In genomic region chr1:23530089-23530749, GRCh38 we compare ENCODE assay signal across 8 cellular contexts. TPM values are rescaled to one million over a fixed set of nuclear protein-coding genes. Genes with fewer than 3 reads are reported as not detected.
DNase-seq lines count a peak whose midpoint lies in the region; ATAC-seq, FAIRE-seq and TF ChIP-seq lines count a peak whose summit lies in the region.

No MANE protein-coding gene starts in this region.

- H3K4me3 Mint-ChIP-seq in CD4-positive, alpha-beta memory T cell = peak overlapping the region; percentile 79 to 93 (median 85)
- H3K4me3 Mint-ChIP-seq in activated T-cell treated with anti-CD3 and anti-CD28 coated beads, Interleukin-2, amount 50 U/mL, for 72 hours = peak overlapping the region; percentile 85 to 91

- POLR2A ChIA-PET in CD4-positive, alpha-beta memory T cell (lab: Charles Lee; ENCODE audit: partially characterized antibody) = interaction anchor here (1.3 to 11.2 kb wide), 12 partner anchors 10 to 186 kb away, joined by 3 to 135 read pairs (median 22); partner anchors contain the start of genes ASAP3, HNRNPR and RPL11
- POLR2A ChIA-PET in HepG2 (lab: Yijun Ruan, JAX) = interaction anchor here (1.0 kb wide), 1 partner anchor 186 kb away, joined by 4 read pairs; the partner anchor contains the start of gene HNRNPR

- TF ChIP-seq POLR2A in HepG2 (IDR thresholded peaks at IDR 0.05; ENCODE audit: insufficient read depth in 1 of 2, low read depth in 2 of 2, low read length in 2 of 2) = no peak

- H3K9ac ChIP-seq in HepG2 (ENCODE audit: insufficient read depth, low read depth, low read length) = peak overlapping the region; percentile 65

- in situ Hi-C loops in HepG2 (cut with HindIII; ENCODE audit: extremely low pct_ligation_motif_present, low pct_unique_long_range_greater_than_20kb) = loop anchor here (5.0 to 10.0 kb wide), 2 partner anchors 33 to 185 kb away; partner anchors contain the start of gene HNRNPR

- H3K4me2 ChIP-seq in HepG2 (ENCODE audit: low read depth, low read length) = peak overlapping the region; percentile 90

- no peaks in the 10 kb centered on the region for H3K79me2 ChIP-seq in HepG2 (ENCODE audit: insufficient read depth, low read length)

- intact Hi-C loops in CD4-positive, alpha-beta memory T cell (cut with micrococcal nuclease) = loop anchor here (2.0 kb wide), 2 partner anchors 29 to 33 kb away; partner anchors contain the start of gene ID3
- intact Hi-C loops in HepG2 (cut with micrococcal nuclease; ENCODE audit: unreplicated experiment) = loop anchor here (10.0 kb wide), 1 partner anchor 165 kb away; the partner anchor contains the start of gene ZNF436
- intact Hi-C loops in upper lobe of right lung (cut with DNase I) = no loop called here

- H3K27ac Mint-ChIP-seq in CD4-positive, alpha-beta memory T cell = peak overlapping the region in 5 of 7 donors; percentile 36 to 97 (median 93)
- no peak overlapping the region for H3K27ac Mint-ChIP-seq in activated T-cell treated with anti-CD3 and anti-CD28 coated beads, Interleukin-2, amount 50 U/mL, for 72 hours

- H3K27ac ChIP-seq in CD4-positive, alpha-beta memory T cell (ENCODE audit: low read depth, low read length) = peak overlapping the region; percentile 60
- H3K27ac ChIP-seq in HepG2 (ENCODE audit: extremely low read length, insufficient read depth, low read length) (no peak overlapping the region), upper lobe of right lung (no peak overlapping the region)

- TF ChIP-seq RAD21 in HepG2 (CRISPR knock-in tag; IDR thresholded peaks at IDR 0.05) = no peak

- no TSS peak for BruUV-seq in HepG2 (replicated peaks; lab: Mats Ljungman, UMichigan)

- TF ChIP-seq CTCF in HepG2 (CRISPR knock-in tag; IDR thresholded peaks at IDR 0.05) (no peak), upper lobe of right lung (IDR thresholded peaks at IDR 0.05) (no peak)

- H4K20me1 ChIP-seq in HepG2 (ENCODE audit: insufficient read depth, low read length) = no peaks in the 10 kb centered on the region

- H3K9me3 Mint-ChIP-seq in CD4-positive, alpha-beta memory T cell = peaks cover 0 to 3% (median 0%) of the 10 kb centered on the region in 8 donors
- H3K9me3 Mint-ChIP-seq in activated T-cell treated with anti-CD3 and anti-CD28 coated beads, Interleukin-2, amount 50 U/mL, for 72 hours = no peaks in the 10 kb centered on the region

- no peaks in the 10 kb centered on the region for H3K36me3 ChIP-seq in CD4-positive, alpha-beta memory T cell (ENCODE audit: insufficient read depth, low read length)
- H3K36me3 ChIP-seq in HepG2 (replicated peaks in 1 of 2; ENCODE audit: control insufficient read depth in 1 of 2, insufficient read depth in 2 of 2, low read length in 2 of 2) (no peaks in the 10 kb centered on the region), upper lobe of right lung (no peaks in the 10 kb centered on the region)

- H3K27me3 ChIP-seq in CD4-positive, alpha-beta memory T cell (ENCODE audit: insufficient read depth, low read length) = no peaks in the 10 kb centered on the region
- H3K27me3 ChIP-seq in HepG2 (ENCODE audit: control insufficient read depth in 1 of 2, insufficient read depth in 2 of 2, low read length in 2 of 2) (no peaks in the 10 kb centered on the region), upper lobe of right lung (no peaks in the 10 kb centered on the region)

- no peak for FAIRE-seq in HepG2 (lab: Jason Lieb, UNC)

- peaks cover 84% of the 10 kb centered on the region for H3K4me1 ChIP-seq in CD4-positive, alpha-beta memory T cell (ENCODE audit: insufficient read depth, low read length)
- H3K4me1 ChIP-seq in HepG2 (ENCODE audit: insufficient read depth, low read length) (peaks cover 81% of the 10 kb centered on the region), upper lobe of right lung (peaks cover 50% of the 10 kb centered on the region)

- H3K27me3 Mint-ChIP-seq in CD4-positive, alpha-beta memory T cell = no peaks in the 10 kb centered on the region
- peaks cover 6% of the 10 kb centered on the region for H3K27me3 Mint-ChIP-seq in activated T-cell treated with anti-CD3 and anti-CD28 coated beads, Interleukin-2, amount 50 U/mL, for 72 hours (ENCODE audit: low read depth)

- CTCF ChIA-PET in CD4-positive, alpha-beta memory T cell (lab: Charles Lee; ENCODE audit: partially characterized antibody) = interaction anchor here (1.5 to 30.3 kb wide), 4 partner anchors 8 to 108 kb away, joined by 5 to 924 read pairs (median 82); no protein-coding TSS in a partner anchor
- CTCF ChIA-PET in HepG2 (lab: Yijun Ruan, JAX; ENCODE audit: low intra/inter-chr PET ratio, low total read pairs) = no interaction called here

- no peaks in the 10 kb centered on the region for H3K36me3 Mint-ChIP-seq in CD4-positive, alpha-beta memory T cell
- peaks cover 1 to 3% of the 10 kb centered on the region in 2 donors for H3K36me3 Mint-ChIP-seq in activated T-cell treated with anti-CD3 and anti-CD28 coated beads, Interleukin-2, amount 50 U/mL, for 72 hours (ENCODE audit: insufficient read depth in 2 of 2)

- H2AFZ ChIP-seq in HepG2 (ENCODE audit: low read length) = no peak overlapping the region

- DNase-seq in CD4-positive, alpha-beta memory T cell = no peak
- peak; percentile 48 to 53 for DNase-seq in activated T-cell treated with anti-CD3 and anti-CD28 coated beads, Interleukin-2, amount 50 U/mL, for 72 hours
- DNase-seq in HepG2 (ENCODE audit: low spot score) (no peak), upper lobe of right lung (no peak), SKM-1 (lab: John Stamatoyannopoulos, UW; ENCODE audit: unreplicated experiment) (no peak)

- H3K4me1 Mint-ChIP-seq in CD4-positive, alpha-beta memory T cell = peaks cover 65 to 90% (median 81%) of the 10 kb centered on the region in 4 donors
- peaks cover 77% of the 10 kb centered on the region for H3K4me1 Mint-ChIP-seq in activated T-cell treated with anti-CD3 and anti-CD28 coated beads, Interleukin-2, amount 50 U/mL, for 72 hours (ENCODE audit: low read depth)

- no peaks in the 10 kb centered on the region for H3K9me3 ChIP-seq in CD4-positive, alpha-beta memory T cell (ENCODE audit: control insufficient read depth in 1 of 2, low read length in 2 of 2)
- no peaks in the 10 kb centered on the region for H3K9me3 ChIP-seq in HepG2 (ENCODE audit: low read length)
- no peaks in the 10 kb centered on the region for H3K9me3 ChIP-seq in upper lobe of right lung

- H3K4me3 ChIP-seq in CD4-positive, alpha-beta memory T cell (ENCODE audit: low read length in 2 of 2) = peak overlapping the region; percentile 40 to 64
- H3K4me3 ChIP-seq in HepG2 (replicated peaks in 1 of 3; ENCODE audit: insufficient read depth in 1 of 3, low read depth in 2 of 3, low read length in 3 of 3) (peak overlapping the region; percentile 75 to 83 (median 77)), upper lobe of right lung (peak overlapping the region; percentile 52)

- 0% methylated on average over 8 of the region's 23 CpGs for WGBS in HepG2 (ENCODE audit: low lambda C conversion rate)

- peak; percentile 8 for ATAC-seq in HG02885 (IDR thresholded peaks at IDR 0.05; ENCODE audit: poor library complexity, unreplicated experiment)
- ATAC-seq in activated T-cell treated with anti-CD3 and anti-CD28 coated beads, Interleukin-2, amount 50 U/mL, for 72 hours (replicated peaks in 1 of 2) = peak; percentile 21 to 25
- peak; percentile 44 for ATAC-seq in HepG2
- ATAC-seq in upper lobe of right lung = no peak
- ATAC-seq in GM21526 (IDR thresholded peaks at IDR 0.05; ENCODE audit: low FRiP score, unreplicated experiment) = no peak
- ATAC-seq in HG02759 (IDR thresholded peaks at IDR 0.05; ENCODE audit: unreplicated experiment) = no peak

- TF ChIP-seq EP300 in HepG2 (IDR thresholded peaks at IDR 0.05; ENCODE audit: low read depth in 2 of 2, low read length in 2 of 2) (no peak), HepG2 (CRISPR knock-in tag; IDR thresholded peaks at IDR 0.05; ENCODE audit: borderline replicate concordance) (no peak)

RNA-seq across cellular contexts. Expression of gene E2F2, which starts 0.8 kb away (rescaled TPM):
- total RNA-seq in CD4-positive, alpha-beta memory T cell = 1 to 10 TPM; 1.1 to 1.2 TPM
- polyA plus RNA-seq in CD4-positive, alpha-beta memory T cell = 1 to 10 TPM in 1 of 2 donors, under 1 TPM in 1; 0.69 to 1.1 TPM
- total RNA-seq in activated T-cell treated with anti-CD3 and anti-CD28 coated beads, Interleukin-2, amount 50 U/mL, for 72 hours = 10 to 100 TPM; 19.9 to 24.7 TPM
- total RNA-seq in HepG2 (2016; rRNA removed; fragmentation: Illumina TruSeq; extraction: Trizol) = 5.7 and 6.6 TPM in 2 replicates
- 1.1 and 1.3 TPM in 2 replicates for total RNA-seq in HepG2 (2016; cell fraction: cytosol; rRNA removed; fragmentation: Illumina TruSeq; extraction: Trizol; ENCODE audit: low read depth)
- 4.9 and 6.0 TPM in 2 replicates for total RNA-seq in HepG2 (2016; cell fraction: insoluble cytoplasmic fraction; rRNA removed; fragmentation: Illumina TruSeq; extraction: Trizol)
- 2.6 TPM in 2 replicates for total RNA-seq in HepG2 (2016; cell fraction: membrane; rRNA removed; fragmentation: Illumina TruSeq; extraction: Trizol)
- 5.1 and 7.1 TPM in 2 replicates for total RNA-seq in HepG2 (2016; cell fraction: nucleus; rRNA removed; fragmentation: Illumina TruSeq; extraction: Trizol)
- polyA plus RNA-seq in HepG2 (2011; rRNA removed) = 0.50 and 0.65 TPM in 2 replicates
- 0.29 and 0.35 TPM in 2 replicates for polyA plus RNA-seq in HepG2 (2011; cell fraction: cytosol; rRNA removed)
- polyA plus RNA-seq in HepG2 (2011; cell fraction: nucleus; rRNA removed) = 1.9 TPM in 2 replicates
- 0.63 and 1.4 TPM in 2 replicates for polyA plus RNA-seq in HepG2 (2012)
- 0.24 and 0.26 TPM in 2 replicates for polyA plus RNA-seq in HepG2 (2016; cell fraction: cytosol; fragmentation: Illumina TruSeq; extraction: Trizol; ENCODE audit: low read depth)
- 3.4 and 4.2 TPM in 2 replicates for polyA plus RNA-seq in HepG2 (2016; cell fraction: insoluble cytoplasmic fraction; fragmentation: Illumina TruSeq; extraction: Trizol; ENCODE audit: low read depth)
- polyA plus RNA-seq in HepG2 (2016; cell fraction: membrane; fragmentation: Illumina TruSeq; extraction: Trizol; ENCODE audit: low read depth) = 0.62 and 0.69 TPM in 2 replicates
- polyA plus RNA-seq in HepG2 (2016; cell fraction: nucleus; fragmentation: Illumina TruSeq; extraction: Trizol; ENCODE audit: insufficient read depth, low read depth) = 12.8 and 14.2 TPM in 2 replicates
- 1.8 and 19.5 TPM in 2 replicates for polyA minus RNA-seq in HepG2 (2011; rRNA and poly(A)+ RNA removed; ENCODE audit: low replicate concordance)
- 0.79 and 1.1 TPM in 2 replicates for polyA minus RNA-seq in HepG2 (2011; cell fraction: cytosol; rRNA and poly(A)+ RNA removed)
- 0.87 and 1.3 TPM in 2 replicates for polyA minus RNA-seq in HepG2 (2011; cell fraction: nucleus; rRNA and poly(A)+ RNA removed)
- 0.32 TPM for total RNA-seq in upper lobe of right lung

RNA-seq across cellular contexts. Expression of gene ID3, which starts 29.1 kb away (rescaled TPM):
- 10 to 100 TPM; 89.6 to 98.0 TPM for total RNA-seq in CD4-positive, alpha-beta memory T cell
- polyA plus RNA-seq in CD4-positive, alpha-beta memory T cell = 10 to 100 TPM in 1 of 2 donors, 1 to 10 TPM in 1; 8.9 to 20.1 TPM
- total RNA-seq in activated T-cell treated with anti-CD3 and anti-CD28 coated beads, Interleukin-2, amount 50 U/mL, for 72 hours = 10 to 100 TPM; 32.3 to 37.2 TPM
- total RNA-seq in HepG2 (2016; rRNA removed; fragmentation: Illumina TruSeq; extraction: Trizol) = 67.8 and 115 TPM in 2 replicates
- 119 and 126 TPM in 2 replicates for total RNA-seq in HepG2 (2016; cell fraction: cytosol; rRNA removed; fragmentation: Illumina TruSeq; extraction: Trizol; ENCODE audit: low read depth)
- 65.6 and 120 TPM in 2 replicates for total RNA-seq in HepG2 (2016; cell fraction: insoluble cytoplasmic fraction; rRNA removed; fragmentation: Illumina TruSeq; extraction: Trizol)
- 79.8 and 82.4 TPM in 2 replicates for total RNA-seq in HepG2 (2016; cell fraction: membrane; rRNA removed; fragmentation: Illumina TruSeq; extraction: Trizol)
- 82.3 and 85.6 TPM in 2 replicates for total RNA-seq in HepG2 (2016; cell fraction: nucleus; rRNA removed; fragmentation: Illumina TruSeq; extraction: Trizol)
- polyA plus RNA-seq in HepG2 (2011; rRNA removed) = 34.9 and 64.8 TPM in 2 replicates
- polyA plus RNA-seq in HepG2 (2011; cell fraction: cytosol; rRNA removed) = 40.3 and 106 TPM in 2 replicates
- polyA plus RNA-seq in HepG2 (2011; cell fraction: nucleus; rRNA removed) = 50.4 and 124 TPM in 2 replicates
- polyA plus RNA-seq in HepG2 (2012) = 19.1 and 19.4 TPM in 2 replicates
- 19.4 and 20.9 TPM in 2 replicates for polyA plus RNA-seq in HepG2 (2016; cell fraction: cytosol; fragmentation: Illumina TruSeq; extraction: Trizol; ENCODE audit: low read depth)
- 67.3 and 67.6 TPM in 2 replicates for polyA plus RNA-seq in HepG2 (2016; cell fraction: insoluble cytoplasmic fraction; fragmentation: Illumina TruSeq; extraction: Trizol; ENCODE audit: low read depth)
- 27.8 and 28.9 TPM in 2 replicates for polyA plus RNA-seq in HepG2 (2016; cell fraction: membrane; fragmentation: Illumina TruSeq; extraction: Trizol; ENCODE audit: low read depth)
- 106 and 110 TPM in 2 replicates for polyA plus RNA-seq in HepG2 (2016; cell fraction: nucleus; fragmentation: Illumina TruSeq; extraction: Trizol; ENCODE audit: insufficient read depth, low read depth)
- 66.2 and 315 TPM in 2 replicates for polyA minus RNA-seq in HepG2 (2011; rRNA and poly(A)+ RNA removed; ENCODE audit: low replicate concordance)
- 18.4 and 43.5 TPM in 2 replicates for polyA minus RNA-seq in HepG2 (2011; cell fraction: cytosol; rRNA and poly(A)+ RNA removed)
- 53.5 and 115 TPM in 2 replicates for polyA minus RNA-seq in HepG2 (2011; cell fraction: nucleus; rRNA and poly(A)+ RNA removed)
- total RNA-seq in upper lobe of right lung = 242 TPM

RNA-seq across cellular contexts. Expression of gene ASAP3, which starts 46.2 kb away (rescaled TPM):
- total RNA-seq in CD4-positive, alpha-beta memory T cell = 1 to 10 TPM; 1.2 to 1.4 TPM
- polyA plus RNA-seq in CD4-positive, alpha-beta memory T cell = 1 to 10 TPM in 1 of 2 donors, under 1 TPM in 1; 0.73 to 1.4 TPM
- 1 to 10 TPM in 1 of 2 donors, under 1 TPM in 1; 0.51 to 1.0 TPM for total RNA-seq in activated T-cell treated with anti-CD3 and anti-CD28 coated beads, Interleukin-2, amount 50 U/mL, for 72 hours
- 28.6 and 37.0 TPM in 2 replicates for total RNA-seq in HepG2 (2016; rRNA removed; fragmentation: Illumina TruSeq; extraction: Trizol)
- total RNA-seq in HepG2 (2016; cell fraction: cytosol; rRNA removed; fragmentation: Illumina TruSeq; extraction: Trizol; ENCODE audit: low read depth) = 2.7 and 3.4 TPM in 2 replicates
- 22.9 and 36.7 TPM in 2 replicates for total RNA-seq in HepG2 (2016; cell fraction: insoluble cytoplasmic fraction; rRNA removed; fragmentation: Illumina TruSeq; extraction: Trizol)
- 11.2 and 12.2 TPM in 2 replicates for total RNA-seq in HepG2 (2016; cell fraction: membrane; rRNA removed; fragmentation: Illumina TruSeq; extraction: Trizol)
- total RNA-seq in HepG2 (2016; cell fraction: nucleus; rRNA removed; fragmentation: Illumina TruSeq; extraction: Trizol) = 38.3 and 42.3 TPM in 2 replicates
- 32.6 and 39.4 TPM in 2 replicates for polyA plus RNA-seq in HepG2 (2011; rRNA removed)
- 15.0 and 17.0 TPM in 2 replicates for polyA plus RNA-seq in HepG2 (2011; cell fraction: cytosol; rRNA removed)
- polyA plus RNA-seq in HepG2 (2011; cell fraction: nucleus; rRNA removed) = 159 and 182 TPM in 2 replicates
- 11.8 and 19.4 TPM in 2 replicates for polyA plus RNA-seq in HepG2 (2012)
- polyA plus RNA-seq in HepG2 (2016; cell fraction: cytosol; fragmentation: Illumina TruSeq; extraction: Trizol; ENCODE audit: low read depth) = 1.9 and 2.7 TPM in 2 replicates
- 17.8 and 23.3 TPM in 2 replicates for polyA plus RNA-seq in HepG2 (2016; cell fraction: insoluble cytoplasmic fraction; fragmentation: Illumina TruSeq; extraction: Trizol; ENCODE audit: low read depth)
- polyA plus RNA-seq in HepG2 (2016; cell fraction: membrane; fragmentation: Illumina TruSeq; extraction: Trizol; ENCODE audit: low read depth) = 5.9 and 6.1 TPM in 2 replicates
- 81.5 and 89.0 TPM in 2 replicates for polyA plus RNA-seq in HepG2 (2016; cell fraction: nucleus; fragmentation: Illumina TruSeq; extraction: Trizol; ENCODE audit: insufficient read depth, low read depth)
- polyA minus RNA-seq in HepG2 (2011; rRNA and poly(A)+ RNA removed; ENCODE audit: low replicate concordance) = 8.3 and 44.4 TPM in 2 replicates
- polyA minus RNA-seq in HepG2 (2011; cell fraction: cytosol; rRNA and poly(A)+ RNA removed) = 11.9 and 18.9 TPM in 2 replicates
- polyA minus RNA-seq in HepG2 (2011; cell fraction: nucleus; rRNA and poly(A)+ RNA removed) = 19.4 and 24.2 TPM in 2 replicates
- total RNA-seq in upper lobe of right lung = 35.9 TPM

Comparison
In these comparisons a context has a peak if more than half of its experiments do, and no peak if none do; other contexts are left out.
1. DNase-seq: peak in activated T-cell treated with anti-CD3 and anti-CD28 coated beads, Interleukin-2, amount 50 U/mL, for 72 hours (2 of 2); none in CD4-positive, alpha-beta memory T cell (0 of 5), HepG2 (single experiment), upper lobe of right lung (single experiment) and SKM-1 (single experiment).
2. ATAC-seq: peak in HG02885 (single experiment), activated T-cell treated with anti-CD3 and anti-CD28 coated beads, Interleukin-2, amount 50 U/mL, for 72 hours (2 of 2) and HepG2 (single experiment); none in upper lobe of right lung (single experiment), GM21526 (single experiment) and HG02759 (single experiment).
3. Peak in every context shown above with its lines, with median percentiles within 50 percentile points of each other: H3K4me3 ChIP-seq.